In genomic region chr10:36119439-36119838, GRCh38 we compare ENCODE assay signal across 20 cellular contexts.
"Had no signal": no experiment of that assay in that cellular context is flagged by ENCODE, and none has a peak within 500 bp of the region (broad histone marks: within the 10 kb centered on the region; RNA-seq: fewer than 3 reads in every experiment).

No MANE protein-coding gene starts in this region.

- DNase-seq: caudate nucleus; dorsolateral prefrontal cortex; effector CD4-positive, alpha-beta T cell; foreskin fibroblast; gastrocnemius medialis; head of caudate nucleus; hippocampal formation; left colon; mesendoderm; midbrain; naive thymus-derived CD8-positive, alpha-beta T cell; pancreas; small intestine; stimulated activated CD4-positive, alpha-beta T cell treated with anti-CD3 and anti-CD28 coated beads, Interleukin-15, amount 100 ng/mL, for 24 hours; stimulated activated CD4-positive, alpha-beta T cell treated with anti-CD3 and anti-CD28 coated beads, Interleukin-2, amount 100 ng/mL, for 48 hours; stimulated activated naive B cell treated with anti-CD40 and anti-IgM and Interleukin-4, amounts not matched to agents 10 μg/mL and 1 μg/mL and 100 μg/mL, for 72 hours; trophoblast cell had no signal

- H3K9me3 ChIP-seq: gastrocnemius medialis, neutrophil, pancreas, suprapubic skin, vagina had no signal

- H3K4me3 ChIP-seq: dorsolateral prefrontal cortex, gastrocnemius medialis, pancreas, suprapubic skin, vagina had no signal

- ATAC-seq: gastrocnemius medialis; left colon; naive thymus-derived CD8-positive, alpha-beta T cell; pancreas; stimulated activated naive B cell treated with anti-CD40 and anti-IgM and Interleukin-4, amounts not matched to agents 10 μg/mL and 1 μg/mL and 100 μg/mL, for 72 hours had no signal

- H3K27me3 ChIP-seq: dorsolateral prefrontal cortex, gastrocnemius medialis, neutrophil, pancreas, suprapubic skin, vagina had no signal

- H3K27ac ChIP-seq: dorsolateral prefrontal cortex, gastrocnemius medialis, neutrophil, pancreas, suprapubic skin, vagina had no signal

- H3K4me1 ChIP-seq: gastrocnemius medialis, suprapubic skin, vagina had no signal

- H3K36me3 ChIP-seq: gastrocnemius medialis, neutrophil, pancreas, suprapubic skin, vagina had no signal
